In the genomic region with DNA sequence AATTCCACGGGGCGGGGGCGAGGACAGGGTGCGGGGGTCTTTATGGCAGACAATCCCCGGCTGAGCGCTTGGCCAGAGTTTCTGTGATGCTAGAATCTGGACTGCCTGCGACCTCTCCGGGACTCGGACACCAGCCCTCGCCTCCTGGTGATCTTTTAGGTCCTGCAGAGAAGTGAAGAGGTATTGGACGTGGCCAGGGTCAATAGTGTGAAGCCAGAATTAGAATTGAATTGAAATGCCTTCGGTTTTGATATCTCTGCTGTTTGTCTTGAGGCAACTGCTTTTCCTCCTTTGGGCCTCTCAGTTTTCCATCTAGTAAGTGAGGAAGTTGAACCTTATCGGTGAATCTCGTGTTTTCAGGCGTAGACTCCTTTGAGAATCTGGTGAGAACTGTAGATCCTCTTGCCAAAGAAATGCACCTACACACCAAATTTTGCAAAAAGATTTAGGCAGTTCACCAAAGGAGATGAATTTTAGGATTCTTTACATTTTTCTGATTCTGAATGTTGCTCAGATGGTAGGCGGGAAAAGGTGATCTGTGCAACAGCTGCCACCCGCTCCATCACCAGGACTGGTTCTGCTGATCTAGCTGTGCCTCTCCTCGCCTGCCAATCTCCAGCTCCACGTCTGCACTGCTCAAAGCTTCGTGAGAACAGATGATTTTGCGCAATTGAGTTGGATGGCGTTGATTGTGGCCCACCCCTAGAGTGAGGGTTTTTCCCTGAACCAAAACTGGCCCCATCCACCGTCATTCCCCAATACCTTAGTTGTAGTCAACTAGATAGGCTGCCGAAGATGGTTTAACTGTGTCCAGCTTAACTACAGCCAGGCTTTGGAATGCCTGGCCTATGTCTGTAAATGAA, we compare ENCODE assay signal across 1 cellular context.
TF ChIP-seq lines count a peak whose summit lies in the region.

No MANE protein-coding gene starts in this region.

TF ChIP-seq in K562, 482 proteins besides CTCF, POLR2A, EP300 and RAD21 (continued from another document):
- TF ChIP-seq, protein P1, sequence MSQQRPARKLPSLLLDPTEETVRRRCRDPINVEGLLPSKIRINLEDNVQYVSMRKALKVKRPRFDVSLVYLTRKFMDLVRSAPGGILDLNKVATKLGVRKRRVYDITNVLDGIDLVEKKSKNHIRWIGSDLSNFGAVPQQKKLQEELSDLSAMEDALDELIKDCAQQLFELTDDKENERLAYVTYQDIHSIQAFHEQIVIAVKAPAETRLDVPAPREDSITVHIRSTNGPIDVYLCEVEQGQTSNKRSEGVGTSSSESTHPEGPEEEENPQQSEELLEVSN (IDR thresholded peaks at IDR 0.05; ENCODE audit: borderline replicate concordance in 1 of 2, extremely low read depth in 1 of 2, insufficient read depth in 1 of 2, insufficient read length in 1 of 2, low read depth in 1 of 2, low read length in 1 of 2, poor library complexity in 1 of 2, severe bottlenecking in 1 of 2), result peak in 1 of 2 experiments; percentile 28
- TF ChIP-seq SPI1 (IDR thresholded peaks at IDR 0.05; ENCODE audit: borderline replicate concordance, low read depth, low read length) (peak; percentile 86), FOSL1 (tag; conservative IDR thresholded peaks at IDR 0.05) (peak; percentile 48; the same call in 1 of the 2 replicates), TAF7 (tag; IDR thresholded peaks at IDR 0.05) (peak; percentile 30; the same call in 1 of the 2 replicates), MTA3 (IDR thresholded peaks at IDR 0.05; ENCODE audit: borderline replicate concordance) (peak; percentile 9; the same call in 1 of the 2 replicates), TOE1 (IDR thresholded peaks at IDR 0.05; ENCODE audit: borderline replicate concordance) (peak; percentile 40; the same call in 1 of the 2 replicates), TOE1 (CRISPR knock-in tag; IDR thresholded peaks at IDR 0.05; ENCODE audit: borderline replicate concordance, low read depth) (0 out of 2 replicates have a peak, but pooled peaks have one; percentile 65), PML (IDR thresholded peaks at IDR 0.05; ENCODE audit: low read length) (peak; percentile 12; the same call in 1 of the 2 replicates), SMARCA4 (IDR thresholded peaks at IDR 0.05) (peak; percentile 54; the same call in 1 of the 2 replicates), HLTF (IDR thresholded peaks at IDR 0.05) (0 out of 2 replicates have a peak, but pooled peaks have one; percentile 70), NCOR1 (IDR thresholded peaks at IDR 0.05) (no peak), XRCC4 (IDR thresholded peaks at IDR 0.05; ENCODE audit: extremely low read depth, insufficient read depth, insufficient read length) (no peak), ATF1 (CRISPR knock-in tag; IDR thresholded peaks at IDR 0.05) (no peak), ATF1 (tag; IDR thresholded peaks at IDR 0.05) (peak; percentile 66; the same call in 1 of the 2 replicates), PHTF2 (CRISPR knock-in tag; IDR thresholded peaks at IDR 0.05) (no peak), CREB1 (IDR thresholded peaks at IDR 0.05) (no peak), CREB1 (CRISPR knock-in tag; IDR thresholded peaks at IDR 0.05) (no peak), MXI1 (IDR thresholded peaks at IDR 0.05; ENCODE audit: low read depth, low read length) (no peak), TAF9B (IDR thresholded peaks at IDR 0.05; ENCODE audit: partially characterized antibody) (peak; percentile 29), ATF7 (IDR thresholded peaks at IDR 0.05) (0 out of 2 replicates have a peak, but pooled peaks have one; percentile 43), ZBTB26 (CRISPR knock-in tag; IDR thresholded peaks at IDR 0.05) (0 out of 2 replicates have a peak, but pooled peaks have one; percentile 28), DPF2 (IDR thresholded peaks at IDR 0.05) (peak; percentile 36; the same call in 1 of the 2 replicates)
- TF ChIP-seq, protein P2, sequence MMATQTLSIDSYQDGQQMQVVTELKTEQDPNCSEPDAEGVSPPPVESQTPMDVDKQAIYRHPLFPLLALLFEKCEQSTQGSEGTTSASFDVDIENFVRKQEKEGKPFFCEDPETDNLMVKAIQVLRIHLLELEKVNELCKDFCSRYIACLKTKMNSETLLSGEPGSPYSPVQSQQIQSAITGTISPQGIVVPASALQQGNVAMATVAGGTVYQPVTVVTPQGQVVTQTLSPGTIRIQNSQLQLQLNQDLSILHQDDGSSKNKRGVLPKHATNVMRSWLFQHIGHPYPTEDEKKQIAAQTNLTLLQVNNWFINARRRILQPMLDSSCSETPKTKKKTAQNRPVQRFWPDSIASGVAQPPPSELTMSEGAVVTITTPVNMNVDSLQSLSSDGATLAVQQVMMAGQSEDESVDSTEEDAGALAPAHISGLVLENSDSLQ (IDR thresholded peaks at IDR 0.05), result peak; percentile 68
- TF ChIP-seq, protein P3, sequence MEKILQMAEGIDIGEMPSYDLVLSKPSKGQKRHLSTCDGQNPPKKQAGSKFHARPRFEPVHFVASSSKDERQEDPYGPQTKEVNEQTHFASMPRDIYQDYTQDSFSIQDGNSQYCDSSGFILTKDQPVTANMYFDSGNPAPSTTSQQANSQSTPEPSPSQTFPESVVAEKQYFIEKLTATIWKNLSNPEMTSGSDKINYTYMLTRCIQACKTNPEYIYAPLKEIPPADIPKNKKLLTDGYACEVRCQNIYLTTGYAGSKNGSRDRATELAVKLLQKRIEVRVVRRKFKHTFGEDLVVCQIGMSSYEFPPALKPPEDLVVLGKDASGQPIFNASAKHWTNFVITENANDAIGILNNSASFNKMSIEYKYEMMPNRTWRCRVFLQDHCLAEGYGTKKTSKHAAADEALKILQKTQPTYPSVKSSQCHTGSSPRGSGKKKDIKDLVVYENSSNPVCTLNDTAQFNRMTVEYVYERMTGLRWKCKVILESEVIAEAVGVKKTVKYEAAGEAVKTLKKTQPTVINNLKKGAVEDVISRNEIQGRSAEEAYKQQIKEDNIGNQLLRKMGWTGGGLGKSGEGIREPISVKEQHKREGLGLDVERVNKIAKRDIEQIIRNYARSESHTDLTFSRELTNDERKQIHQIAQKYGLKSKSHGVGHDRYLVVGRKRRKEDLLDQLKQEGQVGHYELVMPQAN (IDR thresholded peaks at IDR 0.05; ENCODE audit: borderline replicate concordance), result peak; percentile 40; the same call in 1 of the 2 replicates
- TF ChIP-seq, protein P4, sequence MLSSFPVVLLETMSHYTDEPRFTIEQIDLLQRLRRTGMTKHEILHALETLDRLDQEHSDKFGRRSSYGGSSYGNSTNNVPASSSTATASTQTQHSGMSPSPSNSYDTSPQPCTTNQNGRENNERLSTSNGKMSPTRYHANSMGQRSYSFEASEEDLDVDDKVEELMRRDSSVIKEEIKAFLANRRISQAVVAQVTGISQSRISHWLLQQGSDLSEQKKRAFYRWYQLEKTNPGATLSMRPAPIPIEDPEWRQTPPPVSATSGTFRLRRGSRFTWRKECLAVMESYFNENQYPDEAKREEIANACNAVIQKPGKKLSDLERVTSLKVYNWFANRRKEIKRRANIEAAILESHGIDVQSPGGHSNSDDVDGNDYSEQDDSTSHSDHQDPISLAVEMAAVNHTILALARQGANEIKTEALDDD (IDR thresholded peaks at IDR 0.05), result peak; percentile 75
